ENCODE assay signal across 1 cellular context in genomic region chr2:212538156-212539144, GRCh38.
TF ChIP-seq lines count a peak whose summit lies in the region.

Gene ERBB4, minus strand, starts transcription at chr2:212538802. Its CDS starts 272 bp downstream, at chr2:212538530.

TF ChIP-seq in GM23338, 12 proteins besides CTCF, POLR2A, EP300 and RAD21 (continued from another document):
- TF ChIP-seq, protein P1, sequence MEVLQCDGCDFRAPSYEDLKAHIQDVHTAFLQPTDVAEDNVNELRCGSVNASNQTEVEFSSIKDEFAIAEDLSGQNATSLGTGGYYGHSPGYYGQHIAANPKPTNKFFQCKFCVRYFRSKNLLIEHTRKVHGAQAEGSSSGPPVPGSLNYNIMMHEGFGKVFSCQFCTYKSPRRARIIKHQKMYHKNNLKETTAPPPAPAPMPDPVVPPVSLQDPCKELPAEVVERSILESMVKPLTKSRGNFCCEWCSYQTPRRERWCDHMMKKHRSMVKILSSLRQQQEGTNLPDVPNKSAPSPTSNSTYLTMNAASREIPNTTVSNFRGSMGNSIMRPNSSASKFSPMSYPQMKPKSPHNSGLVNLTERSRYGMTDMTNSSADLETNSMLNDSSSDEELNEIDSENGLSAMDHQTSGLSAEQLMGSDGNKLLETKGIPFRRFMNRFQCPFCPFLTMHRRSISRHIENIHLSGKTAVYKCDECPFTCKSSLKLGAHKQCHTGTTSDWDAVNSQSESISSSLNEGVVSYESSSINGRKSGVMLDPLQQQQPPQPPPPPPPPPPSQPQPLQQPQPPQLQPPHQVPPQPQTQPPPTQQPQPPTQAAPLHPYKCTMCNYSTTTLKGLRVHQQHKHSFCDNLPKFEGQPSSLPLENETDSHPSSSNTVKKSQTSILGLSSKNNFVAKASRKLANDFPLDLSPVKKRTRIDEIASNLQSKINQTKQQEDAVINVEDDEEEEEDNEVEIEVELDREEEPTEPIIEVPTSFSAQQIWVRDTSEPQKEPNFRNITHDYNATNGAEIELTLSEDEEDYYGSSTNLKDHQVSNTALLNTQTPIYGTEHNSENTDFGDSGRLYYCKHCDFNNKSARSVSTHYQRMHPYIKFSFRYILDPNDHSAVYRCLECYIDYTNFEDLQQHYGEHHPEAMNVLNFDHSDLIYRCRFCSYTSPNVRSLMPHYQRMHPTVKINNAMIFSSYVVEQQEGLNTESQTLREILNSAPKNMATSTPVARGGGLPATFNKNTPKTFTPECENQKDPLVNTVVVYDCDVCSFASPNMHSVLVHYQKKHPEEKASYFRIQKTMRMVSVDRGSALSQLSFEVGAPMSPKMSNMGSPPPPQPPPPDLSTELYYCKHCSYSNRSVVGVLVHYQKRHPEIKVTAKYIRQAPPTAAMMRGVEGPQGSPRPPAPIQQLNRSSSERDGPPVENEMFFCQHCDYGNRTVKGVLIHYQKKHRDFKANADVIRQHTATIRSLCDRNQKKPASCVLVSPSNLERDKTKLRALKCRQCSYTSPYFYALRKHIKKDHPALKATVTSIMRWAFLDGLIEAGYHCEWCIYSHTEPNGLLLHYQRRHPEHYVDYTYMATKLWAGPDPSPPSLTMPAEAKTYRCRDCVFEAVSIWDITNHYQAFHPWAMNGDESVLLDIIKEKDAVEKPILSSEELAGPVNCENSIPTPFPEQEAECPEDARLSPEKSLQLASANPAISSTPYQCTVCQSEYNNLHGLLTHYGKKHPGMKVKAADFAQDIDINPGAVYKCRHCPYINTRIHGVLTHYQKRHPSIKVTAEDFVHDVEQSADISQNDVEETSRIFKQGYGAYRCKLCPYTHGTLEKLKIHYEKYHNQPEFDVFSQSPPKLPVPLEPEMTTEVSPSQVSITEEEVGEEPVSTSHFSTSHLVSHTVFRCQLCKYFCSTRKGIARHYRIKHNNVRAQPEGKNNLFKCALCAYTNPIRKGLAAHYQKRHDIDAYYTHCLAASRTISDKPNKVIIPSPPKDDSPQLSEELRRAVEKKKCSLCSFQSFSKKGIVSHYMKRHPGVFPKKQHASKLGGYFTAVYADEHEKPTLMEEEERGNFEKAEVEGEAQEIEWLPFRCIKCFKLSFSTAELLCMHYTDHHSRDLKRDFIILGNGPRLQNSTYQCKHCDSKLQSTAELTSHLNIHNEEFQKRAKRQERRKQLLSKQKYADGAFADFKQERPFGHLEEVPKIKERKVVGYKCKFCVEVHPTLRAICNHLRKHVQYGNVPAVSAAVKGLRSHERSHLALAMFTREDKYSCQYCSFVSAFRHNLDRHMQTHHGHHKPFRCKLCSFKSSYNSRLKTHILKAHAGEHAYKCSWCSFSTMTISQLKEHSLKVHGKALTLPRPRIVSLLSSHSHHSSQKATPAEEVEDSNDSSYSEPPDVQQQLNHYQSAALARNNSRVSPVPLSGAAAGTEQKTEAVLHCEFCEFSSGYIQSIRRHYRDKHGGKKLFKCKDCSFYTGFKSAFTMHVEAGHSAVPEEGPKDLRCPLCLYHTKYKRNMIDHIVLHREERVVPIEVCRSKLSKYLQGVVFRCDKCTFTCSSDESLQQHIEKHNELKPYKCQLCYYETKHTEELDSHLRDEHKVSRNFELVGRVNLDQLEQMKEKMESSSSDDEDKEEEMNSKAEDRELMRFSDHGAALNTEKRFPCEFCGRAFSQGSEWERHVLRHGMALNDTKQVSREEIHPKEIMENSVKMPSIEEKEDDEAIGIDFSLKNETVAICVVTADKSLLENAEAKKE (CRISPR knock-in tag; IDR thresholded peaks at IDR 0.05): no peak
